In genomic region chr22:24707477-24707816, GRCh38 we compare ENCODE assay signal across 1 cellular context.
TF ChIP-seq lines count a peak whose summit lies in the region.

No MANE protein-coding gene starts in this region.

TF ChIP-seq in K562, 482 proteins besides CTCF, POLR2A, EP300 and RAD21 (continued from another document):
- TF ChIP-seq ARNT (IDR thresholded peaks at IDR 0.05) (peak in 1 of 2 experiments; percentile 98; a peak in 2 of 4 replicates), CXXC5 (CRISPR knock-in tag; IDR thresholded peaks at IDR 0.05) (0 out of 2 replicates have a peak, but pooled peaks have one; percentile 36)
- TF ChIP-seq, protein P1, sequence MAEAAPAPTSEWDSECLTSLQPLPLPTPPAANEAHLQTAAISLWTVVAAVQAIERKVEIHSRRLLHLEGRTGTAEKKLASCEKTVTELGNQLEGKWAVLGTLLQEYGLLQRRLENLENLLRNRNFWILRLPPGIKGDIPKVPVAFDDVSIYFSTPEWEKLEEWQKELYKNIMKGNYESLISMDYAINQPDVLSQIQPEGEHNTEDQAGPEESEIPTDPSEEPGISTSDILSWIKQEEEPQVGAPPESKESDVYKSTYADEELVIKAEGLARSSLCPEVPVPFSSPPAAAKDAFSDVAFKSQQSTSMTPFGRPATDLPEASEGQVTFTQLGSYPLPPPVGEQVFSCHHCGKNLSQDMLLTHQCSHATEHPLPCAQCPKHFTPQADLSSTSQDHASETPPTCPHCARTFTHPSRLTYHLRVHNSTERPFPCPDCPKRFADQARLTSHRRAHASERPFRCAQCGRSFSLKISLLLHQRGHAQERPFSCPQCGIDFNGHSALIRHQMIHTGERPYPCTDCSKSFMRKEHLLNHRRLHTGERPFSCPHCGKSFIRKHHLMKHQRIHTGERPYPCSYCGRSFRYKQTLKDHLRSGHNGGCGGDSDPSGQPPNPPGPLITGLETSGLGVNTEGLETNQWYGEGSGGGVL (CRISPR knock-in tag; IDR thresholded peaks at IDR 0.05), result no peak
